ENCODE assay signal across 1 cellular context in the genomic region with DNA sequence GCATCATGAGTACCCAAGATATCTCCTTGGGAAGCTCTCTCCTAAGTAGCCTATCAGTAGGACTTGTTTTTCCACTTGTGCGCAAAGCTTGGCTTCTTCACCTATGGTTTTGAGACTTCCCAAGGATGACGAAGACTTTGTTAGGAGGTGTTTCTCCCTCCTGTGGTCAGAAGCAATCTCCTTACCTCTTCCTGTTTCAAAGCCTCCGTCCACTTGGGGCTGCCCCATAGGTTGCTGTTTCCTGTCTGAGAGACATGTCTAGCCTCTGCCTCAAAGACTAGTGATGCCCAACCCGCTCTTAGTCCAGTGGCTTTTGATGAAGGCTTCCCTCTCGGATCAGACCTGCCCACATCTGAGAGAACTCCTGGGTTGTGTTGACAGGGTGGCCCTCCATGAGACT.
TF ChIP-seq lines count a peak whose summit lies in the region.

No MANE protein-coding gene starts in this region.

TF ChIP-seq in WTC11, 78 proteins besides CTCF, POLR2A, EP300 and RAD21 (continued from another document):
- TF ChIP-seq, protein P1, sequence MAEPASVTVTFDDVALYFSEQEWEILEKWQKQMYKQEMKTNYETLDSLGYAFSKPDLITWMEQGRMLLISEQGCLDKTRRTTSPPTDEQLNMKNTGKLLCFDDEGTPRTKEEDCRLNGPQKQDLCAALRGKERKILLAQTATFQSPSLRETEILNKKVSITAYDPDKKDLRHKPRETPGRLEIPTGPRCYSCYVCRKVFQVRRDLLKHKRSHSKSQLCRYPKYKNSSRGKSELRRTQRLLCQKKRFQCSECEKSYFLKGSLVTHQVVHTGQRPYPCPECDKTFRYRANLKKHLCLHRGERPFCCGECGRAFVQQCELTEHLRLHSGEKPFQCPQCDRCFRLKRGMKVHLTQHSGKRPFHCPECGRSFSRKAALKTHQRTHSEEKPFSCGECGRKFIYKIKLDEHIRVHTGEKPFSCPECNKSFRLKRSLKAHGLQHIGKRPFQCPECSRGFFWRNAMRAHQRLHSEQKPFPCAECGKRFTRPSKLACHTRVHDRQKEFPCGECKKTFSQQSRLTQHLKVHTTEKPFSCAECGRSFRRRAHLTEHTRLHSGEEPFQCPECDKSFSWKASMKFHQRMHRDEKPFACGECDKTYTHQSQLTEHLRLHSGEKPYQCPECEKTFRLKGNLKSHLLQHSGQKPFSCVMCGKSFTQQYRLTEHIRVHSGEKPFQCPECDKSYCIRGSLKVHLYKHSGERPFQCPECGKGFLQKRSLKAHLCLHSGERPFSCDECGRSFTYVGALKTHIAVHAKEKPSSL (CRISPR knock-in tag; conservative IDR thresholded peaks at IDR 0.05) = no peak
- TF ChIP-seq, protein P2, sequence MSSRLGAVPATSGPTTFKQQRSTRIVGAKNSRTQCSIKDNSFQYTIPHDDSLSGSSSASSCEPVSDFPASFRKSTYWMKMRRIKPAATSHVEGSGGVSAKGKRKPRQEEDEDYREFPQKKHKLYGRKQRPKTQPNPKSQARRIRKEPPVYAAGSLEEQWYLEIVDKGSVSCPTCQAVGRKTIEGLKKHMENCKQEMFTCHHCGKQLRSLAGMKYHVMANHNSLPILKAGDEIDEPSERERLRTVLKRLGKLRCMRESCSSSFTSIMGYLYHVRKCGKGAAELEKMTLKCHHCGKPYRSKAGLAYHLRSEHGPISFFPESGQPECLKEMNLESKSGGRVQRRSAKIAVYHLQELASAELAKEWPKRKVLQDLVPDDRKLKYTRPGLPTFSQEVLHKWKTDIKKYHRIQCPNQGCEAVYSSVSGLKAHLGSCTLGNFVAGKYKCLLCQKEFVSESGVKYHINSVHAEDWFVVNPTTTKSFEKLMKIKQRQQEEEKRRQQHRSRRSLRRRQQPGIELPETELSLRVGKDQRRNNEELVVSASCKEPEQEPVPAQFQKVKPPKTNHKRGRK (CRISPR knock-in tag; IDR thresholded peaks at IDR 0.05; ENCODE audit: borderline replicate concordance) = no peak
- no peak for TF ChIP-seq GTF2I (CRISPR knock-in tag; conservative IDR thresholded peaks at IDR 0.05)
- TF ChIP-seq, protein P3, sequence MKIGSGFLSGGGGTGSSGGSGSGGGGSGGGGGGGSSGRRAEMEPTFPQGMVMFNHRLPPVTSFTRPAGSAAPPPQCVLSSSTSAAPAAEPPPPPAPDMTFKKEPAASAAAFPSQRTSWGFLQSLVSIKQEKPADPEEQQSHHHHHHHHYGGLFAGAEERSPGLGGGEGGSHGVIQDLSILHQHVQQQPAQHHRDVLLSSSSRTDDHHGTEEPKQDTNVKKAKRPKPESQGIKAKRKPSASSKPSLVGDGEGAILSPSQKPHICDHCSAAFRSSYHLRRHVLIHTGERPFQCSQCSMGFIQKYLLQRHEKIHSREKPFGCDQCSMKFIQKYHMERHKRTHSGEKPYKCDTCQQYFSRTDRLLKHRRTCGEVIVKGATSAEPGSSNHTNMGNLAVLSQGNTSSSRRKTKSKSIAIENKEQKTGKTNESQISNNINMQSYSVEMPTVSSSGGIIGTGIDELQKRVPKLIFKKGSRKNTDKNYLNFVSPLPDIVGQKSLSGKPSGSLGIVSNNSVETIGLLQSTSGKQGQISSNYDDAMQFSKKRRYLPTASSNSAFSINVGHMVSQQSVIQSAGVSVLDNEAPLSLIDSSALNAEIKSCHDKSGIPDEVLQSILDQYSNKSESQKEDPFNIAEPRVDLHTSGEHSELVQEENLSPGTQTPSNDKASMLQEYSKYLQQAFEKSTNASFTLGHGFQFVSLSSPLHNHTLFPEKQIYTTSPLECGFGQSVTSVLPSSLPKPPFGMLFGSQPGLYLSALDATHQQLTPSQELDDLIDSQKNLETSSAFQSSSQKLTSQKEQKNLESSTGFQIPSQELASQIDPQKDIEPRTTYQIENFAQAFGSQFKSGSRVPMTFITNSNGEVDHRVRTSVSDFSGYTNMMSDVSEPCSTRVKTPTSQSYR (CRISPR knock-in tag; IDR thresholded peaks at IDR 0.05) = no peak
- TF ChIP-seq, protein P4, sequence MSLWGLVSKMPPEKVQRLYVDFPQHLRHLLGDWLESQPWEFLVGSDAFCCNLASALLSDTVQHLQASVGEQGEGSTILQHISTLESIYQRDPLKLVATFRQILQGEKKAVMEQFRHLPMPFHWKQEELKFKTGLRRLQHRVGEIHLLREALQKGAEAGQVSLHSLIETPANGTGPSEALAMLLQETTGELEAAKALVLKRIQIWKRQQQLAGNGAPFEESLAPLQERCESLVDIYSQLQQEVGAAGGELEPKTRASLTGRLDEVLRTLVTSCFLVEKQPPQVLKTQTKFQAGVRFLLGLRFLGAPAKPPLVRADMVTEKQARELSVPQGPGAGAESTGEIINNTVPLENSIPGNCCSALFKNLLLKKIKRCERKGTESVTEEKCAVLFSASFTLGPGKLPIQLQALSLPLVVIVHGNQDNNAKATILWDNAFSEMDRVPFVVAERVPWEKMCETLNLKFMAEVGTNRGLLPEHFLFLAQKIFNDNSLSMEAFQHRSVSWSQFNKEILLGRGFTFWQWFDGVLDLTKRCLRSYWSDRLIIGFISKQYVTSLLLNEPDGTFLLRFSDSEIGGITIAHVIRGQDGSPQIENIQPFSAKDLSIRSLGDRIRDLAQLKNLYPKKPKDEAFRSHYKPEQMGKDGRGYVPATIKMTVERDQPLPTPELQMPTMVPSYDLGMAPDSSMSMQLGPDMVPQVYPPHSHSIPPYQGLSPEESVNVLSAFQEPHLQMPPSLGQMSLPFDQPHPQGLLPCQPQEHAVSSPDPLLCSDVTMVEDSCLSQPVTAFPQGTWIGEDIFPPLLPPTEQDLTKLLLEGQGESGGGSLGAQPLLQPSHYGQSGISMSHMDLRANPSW (CRISPR knock-in tag; conservative IDR thresholded peaks at IDR 0.05; ENCODE audit: low read depth) = no peak
- TF ChIP-seq ESRRA (CRISPR knock-in tag; IDR thresholded peaks at IDR 0.05; ENCODE audit: borderline replicate concordance) = no peak
- TF ChIP-seq, protein P5, sequence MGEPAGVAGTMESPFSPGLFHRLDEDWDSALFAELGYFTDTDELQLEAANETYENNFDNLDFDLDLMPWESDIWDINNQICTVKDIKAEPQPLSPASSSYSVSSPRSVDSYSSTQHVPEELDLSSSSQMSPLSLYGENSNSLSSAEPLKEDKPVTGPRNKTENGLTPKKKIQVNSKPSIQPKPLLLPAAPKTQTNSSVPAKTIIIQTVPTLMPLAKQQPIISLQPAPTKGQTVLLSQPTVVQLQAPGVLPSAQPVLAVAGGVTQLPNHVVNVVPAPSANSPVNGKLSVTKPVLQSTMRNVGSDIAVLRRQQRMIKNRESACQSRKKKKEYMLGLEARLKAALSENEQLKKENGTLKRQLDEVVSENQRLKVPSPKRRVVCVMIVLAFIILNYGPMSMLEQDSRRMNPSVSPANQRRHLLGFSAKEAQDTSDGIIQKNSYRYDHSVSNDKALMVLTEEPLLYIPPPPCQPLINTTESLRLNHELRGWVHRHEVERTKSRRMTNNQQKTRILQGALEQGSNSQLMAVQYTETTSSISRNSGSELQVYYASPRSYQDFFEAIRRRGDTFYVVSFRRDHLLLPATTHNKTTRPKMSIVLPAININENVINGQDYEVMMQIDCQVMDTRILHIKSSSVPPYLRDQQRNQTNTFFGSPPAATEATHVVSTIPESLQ (CRISPR knock-in tag; IDR thresholded peaks at IDR 0.05) = no peak
- no peak for TF ChIP-seq PRRX2 (CRISPR knock-in tag; IDR thresholded peaks at IDR 0.05)
